ENCODE assay signal across 1 cellular context in genomic region chr5:83559141-83559785, GRCh38.
TF ChIP-seq lines count a peak whose summit lies in the region.

No MANE protein-coding gene starts in this region.

TF ChIP-seq in IMR-90, 13 proteins besides CTCF, POLR2A, EP300 and RAD21 (continued from another document):
- TF ChIP-seq NFE2L2 (IDR thresholded peaks at IDR 0.05; ENCODE audit: low read depth, low read length) (no peak), MXI1 (IDR thresholded peaks at IDR 0.05; ENCODE audit: borderline replicate concordance, low read depth, low read length) (no peak), RCOR1 (IDR thresholded peaks at IDR 0.05; ENCODE audit: insufficient replicate concordance, low read length) (no peak), CHD1 (IDR thresholded peaks at IDR 0.05; ENCODE audit: low read depth, low read length) (no peak), SMC3 (IDR thresholded peaks at IDR 0.05; ENCODE audit: low read depth, low read length) (no peak), RFX5 (IDR thresholded peaks at IDR 0.05; ENCODE audit: low read depth, low read length) (no peak), USF2 (IDR thresholded peaks at IDR 0.05; ENCODE audit: low read depth, low read length) (no peak), ELK1 (IDR thresholded peaks at IDR 0.05; ENCODE audit: borderline replicate concordance, low read depth, low read length) (no peak)
